1 cellular context compared by ENCODE assay signal in genomic region chr20:45067558-45067957, GRCh38.
TF ChIP-seq lines count a peak whose summit lies in the region.

No MANE protein-coding gene starts in this region.

TF ChIP-seq in SK-N-SH, 30 proteins besides CTCF, POLR2A, EP300 and RAD21:
- TF ChIP-seq YY1 (IDR thresholded peaks at IDR 0.05; ENCODE audit: low read depth) = no peak
- peak; percentile 47; the same call in 1 of the 2 replicates for TF ChIP-seq NFIC (IDR thresholded peaks at IDR 0.05; ENCODE audit: borderline replicate concordance)
- TF ChIP-seq FOSL2 (IDR thresholded peaks at IDR 0.05; ENCODE audit: borderline replicate concordance, low read depth) = peak; percentile 35; the same call in 1 of the 2 replicates
- peak; percentile 44; the same call in 1 of the 2 replicates for TF ChIP-seq JUND (IDR thresholded peaks at IDR 0.05)
- TF ChIP-seq TCF12 (IDR thresholded peaks at IDR 0.05) = peak; percentile 35; the same call in 1 of the 2 replicates
- TF ChIP-seq, protein P1, sequence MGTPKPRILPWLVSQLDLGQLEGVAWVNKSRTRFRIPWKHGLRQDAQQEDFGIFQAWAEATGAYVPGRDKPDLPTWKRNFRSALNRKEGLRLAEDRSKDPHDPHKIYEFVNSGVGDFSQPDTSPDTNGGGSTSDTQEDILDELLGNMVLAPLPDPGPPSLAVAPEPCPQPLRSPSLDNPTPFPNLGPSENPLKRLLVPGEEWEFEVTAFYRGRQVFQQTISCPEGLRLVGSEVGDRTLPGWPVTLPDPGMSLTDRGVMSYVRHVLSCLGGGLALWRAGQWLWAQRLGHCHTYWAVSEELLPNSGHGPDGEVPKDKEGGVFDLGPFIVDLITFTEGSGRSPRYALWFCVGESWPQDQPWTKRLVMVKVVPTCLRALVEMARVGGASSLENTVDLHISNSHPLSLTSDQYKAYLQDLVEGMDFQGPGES (IDR thresholded peaks at IDR 0.05; ENCODE audit: low read depth, low read length) = no peak
- TF ChIP-seq, protein P2, sequence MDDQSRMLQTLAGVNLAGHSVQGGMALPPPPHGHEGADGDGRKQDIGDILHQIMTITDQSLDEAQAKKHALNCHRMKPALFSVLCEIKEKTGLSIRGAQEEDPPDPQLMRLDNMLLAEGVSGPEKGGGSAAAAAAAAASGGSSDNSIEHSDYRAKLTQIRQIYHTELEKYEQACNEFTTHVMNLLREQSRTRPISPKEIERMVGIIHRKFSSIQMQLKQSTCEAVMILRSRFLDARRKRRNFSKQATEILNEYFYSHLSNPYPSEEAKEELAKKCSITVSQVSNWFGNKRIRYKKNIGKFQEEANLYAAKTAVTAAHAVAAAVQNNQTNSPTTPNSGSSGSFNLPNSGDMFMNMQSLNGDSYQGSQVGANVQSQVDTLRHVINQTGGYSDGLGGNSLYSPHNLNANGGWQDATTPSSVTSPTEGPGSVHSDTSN (IDR thresholded peaks at IDR 0.05) = peak; percentile 93
- TF ChIP-seq SIN3A (IDR thresholded peaks at IDR 0.05; ENCODE audit: borderline replicate concordance, low read depth, low read length) = no peak
- TF ChIP-seq TEAD4 (IDR thresholded peaks at IDR 0.05; ENCODE audit: borderline replicate concordance, insufficient read depth) = peak; percentile 42; the same call in 1 of the 2 replicates
